Comparison of ENCODE assay signal across 1 cellular context in genomic region chr3:129197341-129197740, GRCh38.
TF ChIP-seq lines count a peak whose summit lies in the region.

No MANE protein-coding gene starts in this region.

TF ChIP-seq in SK-N-SH, 30 proteins besides CTCF, POLR2A, EP300 and RAD21 (continued from another document):
- TF ChIP-seq IRF3 (IDR thresholded peaks at IDR 0.05; ENCODE audit: low read depth, low read length) (no peak), SIN3A (IDR thresholded peaks at IDR 0.05; ENCODE audit: borderline replicate concordance, low read depth, low read length) (no peak)
TF ChIP-seq in SK-N-SH: peak in this region for 0.
